ENCODE assay signal across 2 cellular contexts in the genomic region with DNA sequence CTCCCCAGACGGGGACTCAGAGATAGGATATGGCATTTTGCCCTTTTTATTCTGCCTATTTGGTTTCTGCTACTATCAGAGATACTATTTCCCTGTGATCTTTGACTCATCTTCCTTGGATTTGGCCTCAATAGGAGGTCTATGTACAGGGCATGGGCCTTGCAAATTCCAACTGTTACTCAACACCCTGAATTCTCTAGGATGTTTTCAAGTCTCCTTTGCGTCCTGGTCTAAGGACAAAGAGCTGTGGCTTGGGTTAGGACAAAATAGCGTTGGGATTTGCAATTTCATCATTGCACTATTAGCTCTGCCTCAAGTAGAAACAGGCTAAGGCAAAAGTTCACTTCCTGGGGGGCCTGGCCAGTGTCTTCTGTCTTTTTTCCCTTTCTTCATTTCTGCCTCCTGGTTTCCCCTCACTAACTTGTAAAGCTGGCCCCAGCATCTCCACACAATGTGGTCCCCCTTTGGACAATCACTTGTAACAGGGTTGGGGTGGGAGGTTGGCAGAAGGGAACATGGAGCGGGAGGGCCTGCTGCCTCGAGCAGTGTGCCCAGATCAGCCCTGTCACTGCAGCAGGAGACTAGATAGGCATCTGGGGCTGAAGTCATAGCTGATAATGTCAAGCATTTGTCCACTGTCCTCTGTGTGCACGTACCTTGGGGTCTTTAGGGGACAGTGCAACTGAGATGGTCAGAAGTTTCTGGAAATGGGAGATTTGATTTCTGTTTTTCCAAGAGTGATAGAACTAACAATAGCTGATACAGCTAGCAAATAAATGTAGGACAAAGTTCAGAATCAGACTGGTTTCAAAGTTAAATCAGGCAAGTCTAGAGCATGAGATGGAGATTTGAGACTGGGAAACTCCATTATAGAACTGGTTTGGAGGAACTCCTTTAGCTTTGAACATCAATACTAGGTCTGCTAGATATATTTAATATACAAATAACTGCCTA.
TF ChIP-seq lines count a peak whose summit lies in the region.

No MANE protein-coding gene starts in this region.

TF ChIP-seq in A549, 52 proteins besides CTCF, POLR2A, EP300 and RAD21:
- no peak for TF ChIP-seq HDAC2 (IDR thresholded peaks at IDR 0.05)
- no peak for TF ChIP-seq ELK1 (IDR thresholded peaks at IDR 0.05; ENCODE audit: low read depth, low read length)
- TF ChIP-seq, protein P1, sequence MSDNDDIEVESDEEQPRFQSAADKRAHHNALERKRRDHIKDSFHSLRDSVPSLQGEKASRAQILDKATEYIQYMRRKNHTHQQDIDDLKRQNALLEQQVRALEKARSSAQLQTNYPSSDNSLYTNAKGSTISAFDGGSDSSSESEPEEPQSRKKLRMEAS (IDR thresholded peaks at IDR 0.05), result no peak
- TF ChIP-seq NR3C1 (IDR thresholded peaks at IDR 0.05), result no peak
- TF ChIP-seq MAFK (IDR thresholded peaks at IDR 0.05; ENCODE audit: partially characterized antibody), result no peak
- no peak for TF ChIP-seq HOXB13 (CRISPR knock-in tag; IDR thresholded peaks at IDR 0.05; ENCODE audit: low read depth)
- TF ChIP-seq SREBF2 (IDR thresholded peaks at IDR 0.05), result no peak
- TF ChIP-seq JUN (IDR thresholded peaks at IDR 0.05), result no peak
- TF ChIP-seq GATA3 (IDR thresholded peaks at IDR 0.05; ENCODE audit: borderline replicate concordance), result no peak
- TF ChIP-seq TP53 (CRISPR knock-in tag; IDR thresholded peaks at IDR 0.05), result no peak

TF ChIP-seq in HepG2, 621 proteins besides CTCF, POLR2A, EP300 and RAD21:
- TF ChIP-seq ZNF672 (CRISPR knock-in tag; IDR thresholded peaks at IDR 0.05) (no peak), HDAC6 (IDR thresholded peaks at IDR 0.05; ENCODE audit: low read depth, low read length) (no peak), ZNF780A (CRISPR knock-in tag; IDR thresholded peaks at IDR 0.05) (no peak), TP53 (CRISPR knock-in tag; conservative IDR thresholded peaks at IDR 0.05) (no peak), RCOR2 (CRISPR knock-in tag; IDR thresholded peaks at IDR 0.05) (no peak), KLF12 (CRISPR knock-in tag; IDR thresholded peaks at IDR 0.05; ENCODE audit: borderline replicate concordance) (no peak), ZNF224 (CRISPR knock-in tag; IDR thresholded peaks at IDR 0.05) (no peak), SPEN (CRISPR knock-in tag; IDR thresholded peaks at IDR 0.05; ENCODE audit: low read depth) (no peak), SNAPC4 (CRISPR knock-in tag; IDR thresholded peaks at IDR 0.05) (no peak), E2F2 (CRISPR knock-in tag; IDR thresholded peaks at IDR 0.05; ENCODE audit: borderline replicate concordance) (no peak), ZFAT (CRISPR knock-in tag; conservative IDR thresholded peaks at IDR 0.05) (no peak), ZZZ3 (CRISPR knock-in tag; IDR thresholded peaks at IDR 0.05; ENCODE audit: borderline replicate concordance) (no peak), MIER2 (CRISPR knock-in tag; IDR thresholded peaks at IDR 0.05) (no peak), YEATS4 (CRISPR knock-in tag; IDR thresholded peaks at IDR 0.05; ENCODE audit: borderline replicate concordance) (no peak), SETDB1 (CRISPR knock-in tag; IDR thresholded peaks at IDR 0.05; ENCODE audit: borderline replicate concordance) (no peak), SMAD3 (CRISPR knock-in tag; IDR thresholded peaks at IDR 0.05) (no peak), ZNF326 (CRISPR knock-in tag; IDR thresholded peaks at IDR 0.05; ENCODE audit: borderline replicate concordance) (no peak), RXRA (CRISPR knock-in tag; IDR thresholded peaks at IDR 0.05) (no peak), ZNF331 (CRISPR knock-in tag; IDR thresholded peaks at IDR 0.05) (no peak)
- TF ChIP-seq, protein P2, sequence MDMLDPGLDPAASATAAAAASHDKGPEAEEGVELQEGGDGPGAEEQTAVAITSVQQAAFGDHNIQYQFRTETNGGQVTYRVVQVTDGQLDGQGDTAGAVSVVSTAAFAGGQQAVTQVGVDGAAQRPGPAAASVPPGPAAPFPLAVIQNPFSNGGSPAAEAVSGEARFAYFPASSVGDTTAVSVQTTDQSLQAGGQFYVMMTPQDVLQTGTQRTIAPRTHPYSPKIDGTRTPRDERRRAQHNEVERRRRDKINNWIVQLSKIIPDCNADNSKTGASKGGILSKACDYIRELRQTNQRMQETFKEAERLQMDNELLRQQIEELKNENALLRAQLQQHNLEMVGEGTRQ (IDR thresholded peaks at IDR 0.05; ENCODE audit: low read depth, low read length), result no peak
- TF ChIP-seq, protein P2 (CRISPR knock-in tag; IDR thresholded peaks at IDR 0.05; ENCODE audit: borderline replicate concordance), result no peak
